8 cellular contexts compared by ENCODE assay signal in genomic region chr14:102777711-102778615, GRCh38. TPM values are rescaled to one million over a fixed set of nuclear protein-coding genes. Genes with fewer than 3 reads are reported as not detected.
DNase-seq lines count a peak whose midpoint lies in the region; ATAC-seq and TF ChIP-seq lines count a peak whose summit lies in the region.

No MANE protein-coding gene starts in this region.

- no peak for TF ChIP-seq CTCF in VCaP (conservative IDR thresholded peaks at IDR 0.05)

- H3K27ac ChIP-seq in VCaP (peak overlapping the region; percentile 91), temporal lobe (ENCODE audit: low read depth, low read length) (peak overlapping the region; percentile 38)

- peak; percentile 48 for DNase-seq in activated naive CD4-positive, alpha-beta T cell treated with Interleukin-2 at 50 U/mL for 16 hours
- no peak for DNase-seq in activated naive CD4-positive, alpha-beta T cell (lab: John Stamatoyannopoulos, UW)
- DNase-seq in midbrain (lab: John Stamatoyannopoulos, UW) (peak; percentile 24), iPS-NIHi7 (ENCODE audit: extremely low spot score) (no peak)

- no peaks in the 10 kb centered on the region for H3K9me3 ChIP-seq in endocrine pancreas (ENCODE audit: control insufficient read depth, low read length)

- peak overlapping the region; percentile 85 for H3K9ac ChIP-seq in endocrine pancreas (ENCODE audit: control insufficient read depth, insufficient read depth, low read length)

- H3K27me3 ChIP-seq in endocrine pancreas (ENCODE audit: control insufficient read depth, insufficient read depth, low read length) = no peaks in the 10 kb centered on the region

- H3K36me3 ChIP-seq in endocrine pancreas (ENCODE audit: control insufficient read depth, insufficient read depth, low read length) = no peaks in the 10 kb centered on the region

- ATAC-seq in HG03159 (IDR thresholded peaks at IDR 0.05; ENCODE audit: unreplicated experiment) = peak; percentile 14

- peak overlapping the region; percentile 95 for H3K4me3 ChIP-seq in endocrine pancreas (ENCODE audit: control insufficient read depth, insufficient read depth, low read length)

- peaks cover 9% of the 10 kb centered on the region for H3K4me1 ChIP-seq in endocrine pancreas (ENCODE audit: control insufficient read depth, insufficient read depth, low read length)

RNA-seq across cellular contexts. Expression of gene TRAF3, which starts 0.7 kb away (rescaled TPM):
- 11.1 TPM for total RNA-seq in temporal lobe

Comparison
In these comparisons a context has a peak if more than half of its experiments do, and no peak if none do; other contexts are left out.
1. DNase-seq: peak in activated naive CD4-positive, alpha-beta T cell treated with Interleukin-2 at 50 U/mL for 16 hours (single experiment) and midbrain (single experiment); none in activated naive CD4-positive, alpha-beta T cell (0 of 4) and iPS-NIHi7 (single experiment).